ENCODE assay signal across 14 cellular contexts in genomic region chr11:134125507-134125906, GRCh38. TPM values are rescaled to one million over a fixed set of nuclear protein-coding genes. Genes with fewer than 3 reads are reported as not detected.
DNase-seq lines count a peak whose midpoint lies in the region; ATAC-seq, FAIRE-seq and TF ChIP-seq lines count a peak whose summit lies in the region.
"Had no signal": no experiment of that assay in that cellular context is flagged by ENCODE, and none has a peak within 500 bp of the region (broad histone marks: within the 10 kb centered on the region; RNA-seq: fewer than 3 reads in every experiment).

No MANE protein-coding gene starts in this region.

- no peak overlapping the region for H2BK20ac ChIP-seq in H1 (ENCODE audit: low read length)

- 0 out of 2 replicates have a peak overlapping the region, but pooled peaks have one; percentile 4 for H2AK5ac ChIP-seq in H1 (ENCODE audit: low read depth, low read length)

- intact Hi-C loops in testis (cut with DNase I; ENCODE audit: low total_unique reads), result no loop called here

- peak overlapping the region in 1 of 2 experiments; percentile 68; a peak in 1 of 4 replicates for H3K4me2 ChIP-seq in H1 (ENCODE audit: insufficient read depth in 1 of 2, low read depth in 2 of 2, low read length in 2 of 2)

- H2AFZ ChIP-seq in H1 (ENCODE audit: low read length), result no peak overlapping the region

- FAIRE-seq in H1 (lab: Jason Lieb, UNC), result peak; percentile 19

- no peak for TF ChIP-seq RAD21 in H1 (IDR thresholded peaks at IDR 0.05 in 1 of 2, conservative IDR thresholded peaks at IDR 0.05 in 1 of 2; ENCODE audit: low read depth in 2 of 2, low read length in 2 of 2)

- no peak overlapping the region for H4K8ac ChIP-seq in H1 (ENCODE audit: extremely low read depth, insufficient read depth, low read length)

- no peaks in the 10 kb centered on the region; the same call in 1 of the 2 replicates for H3K23me2 ChIP-seq in H1 (ENCODE audit: low read depth, low read length)

- no peak overlapping the region for H3K14ac ChIP-seq in H1 (ENCODE audit: insufficient read length)

- H3K27ac ChIP-seq in Peyer's patch (peak overlapping the region in 1 of 4 donors; percentile 72), H1 (ENCODE audit: low read depth, low read length) (no peak overlapping the region), testis (peak overlapping the region; percentile 43 to 46)

- ATAC-seq in GM18907 (IDR thresholded peaks at IDR 0.05; ENCODE audit: unreplicated experiment) (no peak), GM19351 (IDR thresholded peaks at IDR 0.05; ENCODE audit: unreplicated experiment) (no peak), HG03342 (IDR thresholded peaks at IDR 0.05; ENCODE audit: unreplicated experiment) (no peak)
- ATAC-seq: natural killer cell treated with Interleukin-12 subunit alpha and Interleukin-12 subunit beta and Interleukin-15 and Interleukin-18, amount 100 ng/mL, for 72 hours had no signal

- no peak overlapping the region for H2BK120ac ChIP-seq in H1 (replicated peaks; ENCODE audit: low read depth, low read length)

- peak overlapping the region; percentile 82; the same call in 1 of the 2 replicates for H2BK12ac ChIP-seq in H1 (ENCODE audit: low read depth, low read length)

- no peak for TF ChIP-seq EP300 in H1 (IDR thresholded peaks at IDR 0.05; ENCODE audit: borderline replicate concordance in 1 of 2, low read depth in 2 of 2, low read length in 2 of 2)

- H3K4ac ChIP-seq in H1 (replicated peaks; ENCODE audit: insufficient read length, low read depth, low read length), result no peak overlapping the region

- H3K36me3 ChIP-seq in Peyer's patch (no peaks in the 10 kb centered on the region), H1 (ENCODE audit: control insufficient read depth in 2 of 4, insufficient read depth in 4 of 4, low read length in 3 of 4) (no peaks in the 10 kb centered on the region; a peak in 1 of 8 replicates), mucosa of stomach (ENCODE audit: control insufficient read depth, insufficient read depth, low read length) (no peaks in the 10 kb centered on the region), testis (ENCODE audit: low read depth, missing control alignments) (no peaks in the 10 kb centered on the region)

- H4K20me1 ChIP-seq in H1 (replicated peaks in 1 of 2; ENCODE audit: control insufficient read depth in 1 of 2, insufficient read depth in 2 of 2, low read length in 2 of 2), result peaks cover 2 to 7% of the 10 kb centered on the region in 2 experiments

- no peak for TF ChIP-seq CTCF in Peyer's patch (IDR thresholded peaks at IDR 0.05)
- no peak for TF ChIP-seq CTCF in H1 (IDR thresholded peaks at IDR 0.05; ENCODE audit: control extremely low read depth in 1 of 3, insufficient read depth in 1 of 3, low read depth in 1 of 3, low read length in 3 of 3)
- no peak for TF ChIP-seq CTCF in testis (IDR thresholded peaks at IDR 0.05)

- H3K9ac ChIP-seq in H1 (replicated peaks in 1 of 4; ENCODE audit: extremely low read depth in 1 of 4, low read depth in 3 of 4, low read length in 3 of 4) (no peak overlapping the region), mucosa of stomach (ENCODE audit: low read length) (peak overlapping the region; percentile 24)

- H2BK15ac ChIP-seq in H1 (ENCODE audit: low read length), result no peak overlapping the region

- POLR2A ChIA-PET in H1 (lab: Charles Lee; ENCODE audit: partially characterized antibody), result interaction anchor here (1.2 kb wide), 1 partner anchor 88 kb away, joined by 5 read pairs; no protein-coding TSS in a partner anchor

- DNase-seq in Peyer's patch (no peak), H1 (ENCODE audit: low read depth in 1 of 2, low spot score in 2 of 2) (no peak), testis (no peak), amniotic stem cell (lab: John Stamatoyannopoulos, UW) (no peak)
- DNase-seq: activated CD8-positive, alpha-beta memory T cell treated with anti-CD3 and anti-CD28 coated beads, Interleukin-2, amount 10 ng/mL, durations not matched to agents 7 days and 5 days; DMS79 treated with DMSO at 0.1 percent for 48 hours; GOT3; MV-4-11; NCI-H82 had no signal

- no peaks in the 10 kb centered on the region; the same call in 1 of the 2 replicates for H3K79me1 ChIP-seq in H1 (ENCODE audit: low read depth, low read length)

- H3K27me3 ChIP-seq in Peyer's patch (no peaks in the 10 kb centered on the region), H1 (replicated peaks in 1 of 4; ENCODE audit: control insufficient read depth in 3 of 4, extremely low read depth in 1 of 4, insufficient read depth in 3 of 4, low read length in 3 of 4) (peaks cover 0 to 10% (median 5%) of the 10 kb centered on the region in 4 experiments; a peak in 3 of 7 replicates), mucosa of stomach (ENCODE audit: control insufficient read depth, insufficient read depth, low read length) (peaks cover 9% of the 10 kb centered on the region), testis (no peaks in the 10 kb centered on the region)

- peak overlapping the region in 3 of 4 donors; percentile 2 to 42 (median 35) for H3K4me3 ChIP-seq in Peyer's patch
- H3K4me3 ChIP-seq in H1 (ENCODE audit: extremely low read depth in 1 of 4, insufficient read depth in 2 of 4, low read depth in 3 of 4, low read length in 4 of 4), result peak overlapping the region in 1 of 4 experiments; percentile 54; a peak in 3 of 8 replicates
- no peak overlapping the region for H3K4me3 ChIP-seq in mucosa of stomach (ENCODE audit: low read length)
- peak overlapping the region in 1 of 2 donors; percentile 6 for H3K4me3 ChIP-seq in testis

- H3K18ac ChIP-seq in H1 (ENCODE audit: extremely low read depth, low read length), result no peak overlapping the region

- H4K91ac ChIP-seq in H1 (replicated peaks; ENCODE audit: insufficient read length, low read length), result no peak overlapping the region

- no peak overlapping the region for H3K56ac ChIP-seq in H1 (replicated peaks; ENCODE audit: insufficient read length, low read depth, low read length)

- H3K23ac ChIP-seq in H1 (ENCODE audit: insufficient read length), result no peak overlapping the region

- H3K9me3 ChIP-seq in Peyer's patch (no peaks in the 10 kb centered on the region), H1 (ENCODE audit: insufficient read depth in 2 of 2, low read depth in 1 of 2, low read length in 1 of 2) (no peaks in the 10 kb centered on the region; a peak in 1 of 4 replicates), mucosa of stomach (ENCODE audit: control insufficient read depth, low read length) (no peaks in the 10 kb centered on the region), testis (no peaks in the 10 kb centered on the region)

- no peak overlapping the region for H2BK5ac ChIP-seq in H1 (ENCODE audit: low read depth, low read length)

- no peak overlapping the region for H4K5ac ChIP-seq in H1 (ENCODE audit: insufficient read length, low read depth, low read length)

- 86% methylated on average over 9 of the region's 9 CpGs; no CpG with 5 or more reads in 1 of the 2 experiments for WGBS in H1 (ENCODE audit: extremely low coverage in 1 of 2, insufficient coverage in 1 of 2, insufficient read length in 1 of 2, insufficient replicate concordance in 2 of 2, low coverage in 1 of 2, low lambda C conversion rate in 2 of 2, missing lambda C conversion rate in 1 of 2), 2 experiments
- 19 to 21% methylated on average over 8 to 9 of the region's 9 CpGs for WGBS in testis, 2 donors

- no peaks in the 10 kb centered on the region for H3K4me1 ChIP-seq in Peyer's patch
- peaks cover 0 to 16% (median 12%) of the 10 kb centered on the region in 4 experiments; a peak in 5 of 7 replicates for H3K4me1 ChIP-seq in H1 (replicated peaks in 1 of 4; ENCODE audit: control insufficient read depth in 3 of 4, insufficient read depth in 4 of 4, low read length in 3 of 4)
- no peaks in the 10 kb centered on the region for H3K4me1 ChIP-seq in mucosa of stomach (ENCODE audit: control insufficient read depth, insufficient read depth, low read length)
- peaks cover 18% of the 10 kb centered on the region for H3K4me1 ChIP-seq in testis

- H3K79me2 ChIP-seq in H1 (ENCODE audit: control insufficient read depth in 1 of 2, insufficient read depth in 2 of 2, low read length in 2 of 2), result no peaks in the 10 kb centered on the region; a peak in 1 of 4 replicates

- TF ChIP-seq POLR2A in Peyer's patch (IDR thresholded peaks at IDR 0.05) (no peak), H1 (IDR thresholded peaks at IDR 0.05; ENCODE audit: control extremely low read depth in 1 of 2, low read depth in 2 of 2, low read length in 2 of 2) (no peak), testis (IDR thresholded peaks at IDR 0.05) (no peak)

- CTCF ChIA-PET in H1 (lab: Charles Lee; ENCODE audit: partially characterized antibody), result interaction anchor here (0.6 to 3.1 kb wide), 7 partner anchors 11 to 80 kb away, joined by 3 to 12 read pairs (median 3); no protein-coding TSS in a partner anchor

TF ChIP-seq in H1, 55 proteins besides CTCF, POLR2A, EP300 and RAD21:
- TF ChIP-seq CREB1 (IDR thresholded peaks at IDR 0.05), result no peak

RNA-seq across cellular contexts. Expression of gene JAM3, which starts 56.6 kb away (rescaled TPM):
- total RNA-seq in Peyer's patch (10 to 100 TPM in 1 of 4 donors, 1 to 10 TPM in 3; 4.6 to 14.0 (median 8.5) TPM), testis (100 to 1,000 TPM; 172 to 188 TPM)
- 40.3 and 42.8 TPM in 2 replicates for total RNA-seq in H1 (2021; fragmentation: NEBNext Ultra II Directional; extraction: Animal tissue kit (Norgen Biotek cat#: 25700))
- polyA plus RNA-seq in H1 (2011; rRNA removed) (17.8 and 19.6 TPM in 2 replicates), testis (ENCODE audit: insufficient read depth, low read depth, low replicate concordance) (81.0 TPM)
- polyA plus RNA-seq in H1 (2011; cell fraction: cytosol; rRNA removed), result 16.4 TPM
- polyA plus RNA-seq in H1 (2011; cell fraction: nucleus; rRNA removed), result 23.3 TPM
- 24.7 to 30.3 TPM (median 27.0 TPM) in 4 replicates for polyA plus RNA-seq in H1 (2012, experiment 1 of 2)
- 5.8 TPM for polyA plus RNA-seq in H1 (2012, experiment 2 of 2)
- 30.3 TPM for polyA plus RNA-seq in H1 (2013, experiment 1 of 2)
- 37.2 TPM for polyA plus RNA-seq in H1 (2013, experiment 2 of 2)
- polyA minus RNA-seq in H1 (2011; rRNA and poly(A)+ RNA removed), result 19.3 and 23.9 TPM in 2 replicates
- polyA minus RNA-seq in H1 (2011; cell fraction: cytosol; rRNA and poly(A)+ RNA removed), result 16.4 TPM
- 15.7 TPM for polyA minus RNA-seq in H1 (2011; cell fraction: nucleus; rRNA and poly(A)+ RNA removed)
